ENCODE assay signal across 8 cellular contexts in genomic region chr3:192892981-192893827, GRCh38. TPM values are rescaled to one million over a fixed set of nuclear protein-coding genes. Genes with fewer than 3 reads are reported as not detected.
DNase-seq lines count a peak whose midpoint lies in the region; ATAC-seq lines count a peak whose summit lies in the region.

No MANE protein-coding gene starts in this region.

- peak; percentile 72 for DNase-seq in AG08395 (ENCODE audit: low spot score)
- DNase-seq in SJCRH30: peak; percentile 33 to 49
- peak; percentile 60 for DNase-seq in activated naive CD8-positive, alpha-beta T cell treated with anti-CD3 and anti-CD28 coated beads, Interleukin-2, amount 10 ng/mL, durations not matched to agents 7 days and 5 days
- peak; percentile 69 for DNase-seq in left kidney (ENCODE audit: low read depth, low spot score)
- DNase-seq in stimulated activated CD8-positive, alpha-beta memory T cell treated with anti-CD3 and anti-CD28 coated beads, Interleukin-4, amount 100 ng/mL, for 4 hours (ENCODE audit: low read depth in 2 of 2, low spot score in 1 of 2): peak; percentile 8 to 19
- no peak for DNase-seq in NCI-H146 (lab: John Stamatoyannopoulos, UW)

- no peak overlapping the region for H3K27ac ChIP-seq in SJCRH30

- H3K4me3 ChIP-seq in SJCRH30: no peak overlapping the region

- H3K27me3 ChIP-seq in SJCRH30: no peaks in the 10 kb centered on the region

- peak overlapping the region; percentile 72 for H3K4me3 Mint-ChIP-seq in activated naive CD8-positive, alpha-beta T cell treated with anti-CD3 and anti-CD28 coated beads, Interleukin-2, amount 10 ng/mL, durations not matched to agents 7 days and 5 days

- H3K36me3 ChIP-seq in SJCRH30: no peaks in the 10 kb centered on the region

- peaks cover 56% of the 10 kb centered on the region for H3K4me1 Mint-ChIP-seq in activated naive CD8-positive, alpha-beta T cell treated with anti-CD3 and anti-CD28 coated beads, Interleukin-2, amount 10 ng/mL, durations not matched to agents 7 days and 5 days

- H3K9me3 ChIP-seq in SJCRH30 (replicated peaks): no peaks in the 10 kb centered on the region; the same call in 1 of the 2 replicates

- no peaks in the 10 kb centered on the region for H3K9me3 Mint-ChIP-seq in activated naive CD8-positive, alpha-beta T cell treated with anti-CD3 and anti-CD28 coated beads, Interleukin-2, amount 10 ng/mL, durations not matched to agents 7 days and 5 days

- POLR2A ChIA-PET in activated naive CD8-positive, alpha-beta T cell treated with anti-CD3 and anti-CD28 coated beads, Interleukin-2, amount 10 ng/mL, durations not matched to agents 7 days and 5 days (lab: Charles Lee): interaction anchor here (0.5 to 2.1 kb wide), 5 partner anchors 22 to 77 kb away, joined by 3 to 11 read pairs (median 3); partner anchors contain the start of gene MB21D2

- ATAC-seq in GM19324 (IDR thresholded peaks at IDR 0.05; ENCODE audit: low FRiP score, unreplicated experiment) (peak; percentile 89), HG03139 (IDR thresholded peaks at IDR 0.05; ENCODE audit: unreplicated experiment) (peak; percentile 95)
- peak; percentile 95 for ATAC-seq in activated naive CD8-positive, alpha-beta T cell treated with anti-CD3 and anti-CD28 coated beads, Interleukin-2, amount 10 ng/mL, durations not matched to agents 7 days and 5 days (ENCODE audit: low read depth)

- H3K27ac Mint-ChIP-seq in activated naive CD8-positive, alpha-beta T cell treated with anti-CD3 and anti-CD28 coated beads, Interleukin-2, amount 10 ng/mL, durations not matched to agents 7 days and 5 days: peak overlapping the region; percentile 86

- peaks cover 12% of the 10 kb centered on the region for H3K27me3 Mint-ChIP-seq in activated naive CD8-positive, alpha-beta T cell treated with anti-CD3 and anti-CD28 coated beads, Interleukin-2, amount 10 ng/mL, durations not matched to agents 7 days and 5 days

- peaks cover 14% of the 10 kb centered on the region for H3K36me3 Mint-ChIP-seq in activated naive CD8-positive, alpha-beta T cell treated with anti-CD3 and anti-CD28 coated beads, Interleukin-2, amount 10 ng/mL, durations not matched to agents 7 days and 5 days

- peaks cover 26% of the 10 kb centered on the region for H3K4me1 ChIP-seq in SJCRH30

RNA-seq across cellular contexts. Expression of gene MB21D2, which starts 24.5 kb away (rescaled TPM):
- total RNA-seq in SJCRH30 (2014; rRNA removed; shearing (Covaris generic)): 18.3 and 20.4 TPM in 2 replicates
- total RNA-seq in activated naive CD8-positive, alpha-beta T cell treated with anti-CD3 and anti-CD28 coated beads, Interleukin-2, amount 10 ng/mL, durations not matched to agents 7 days and 5 days: 1 to 10 TPM; 4.3 to 5.3 TPM
